ENCODE assay signal across 1 cellular context in the genomic region with DNA sequence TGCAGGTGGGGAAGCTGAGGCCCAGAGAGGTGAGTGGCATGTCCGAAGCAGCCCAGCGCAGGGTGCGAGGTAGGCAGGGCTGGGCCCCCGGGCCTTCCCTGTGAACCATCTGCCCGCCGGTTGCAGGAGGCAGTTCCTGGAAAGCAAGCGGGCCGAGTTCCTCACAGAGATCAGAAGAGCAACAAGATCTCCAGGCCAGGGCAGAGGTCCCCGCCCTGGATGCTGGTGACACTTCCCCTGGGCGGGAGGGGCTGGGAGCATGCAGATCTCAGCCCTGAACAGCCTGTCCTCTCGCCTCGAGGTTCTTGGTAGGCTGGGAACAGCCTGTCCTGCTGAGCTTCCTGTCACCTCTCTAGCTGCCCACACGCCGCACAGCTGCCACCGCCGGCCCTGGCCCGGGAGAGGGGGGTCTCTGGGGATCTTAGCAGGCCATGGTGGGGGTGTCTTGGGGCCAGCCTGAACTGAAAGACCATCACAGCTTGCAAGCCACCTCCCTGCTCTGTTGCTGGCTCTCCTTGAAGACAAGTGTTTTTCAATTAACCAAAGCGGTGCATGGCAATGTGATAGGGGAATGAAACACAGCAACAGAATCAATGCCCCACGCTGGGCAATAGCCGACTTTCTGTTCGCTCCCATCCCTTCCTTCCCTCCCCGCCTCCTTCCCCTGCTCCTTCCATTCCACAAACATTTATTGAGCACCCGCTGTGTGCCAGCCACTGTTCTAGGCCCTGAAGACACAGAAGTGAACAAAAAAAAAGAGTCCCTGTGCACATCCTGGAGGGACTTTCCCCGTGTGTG.
TF ChIP-seq lines count a peak whose summit lies in the region.

No MANE protein-coding gene starts in this region.

TF ChIP-seq in HepG2, 621 proteins besides CTCF, POLR2A, EP300 and RAD21 (continued from another document):
- TF ChIP-seq, protein P1, sequence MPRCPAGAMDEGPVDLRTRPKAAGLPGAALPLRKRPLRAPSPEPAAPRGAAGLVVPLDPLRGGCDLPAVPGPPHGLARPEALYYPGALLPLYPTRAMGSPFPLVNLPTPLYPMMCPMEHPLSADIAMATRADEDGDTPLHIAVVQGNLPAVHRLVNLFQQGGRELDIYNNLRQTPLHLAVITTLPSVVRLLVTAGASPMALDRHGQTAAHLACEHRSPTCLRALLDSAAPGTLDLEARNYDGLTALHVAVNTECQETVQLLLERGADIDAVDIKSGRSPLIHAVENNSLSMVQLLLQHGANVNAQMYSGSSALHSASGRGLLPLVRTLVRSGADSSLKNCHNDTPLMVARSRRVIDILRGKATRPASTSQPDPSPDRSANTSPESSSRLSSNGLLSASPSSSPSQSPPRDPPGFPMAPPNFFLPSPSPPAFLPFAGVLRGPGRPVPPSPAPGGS (CRISPR knock-in tag; IDR thresholded peaks at IDR 0.05), result no peak
- TF ChIP-seq THAP11 (CRISPR knock-in tag; IDR thresholded peaks at IDR 0.05), result no peak; the same call in 1 of the 2 replicates
- TF ChIP-seq ASH2L (IDR thresholded peaks at IDR 0.05; ENCODE audit: insufficient read length, low read depth, low read length), result no peak
- no peak for TF ChIP-seq SMARCE1 (IDR thresholded peaks at IDR 0.05; ENCODE audit: borderline replicate concordance)
- no peak for TF ChIP-seq JDP2 (CRISPR knock-in tag; IDR thresholded peaks at IDR 0.05; ENCODE audit: borderline replicate concordance)
- TF ChIP-seq CBFB (CRISPR knock-in tag; IDR thresholded peaks at IDR 0.05), result no peak; the same call in 1 of the 2 replicates
- TF ChIP-seq, protein P2, sequence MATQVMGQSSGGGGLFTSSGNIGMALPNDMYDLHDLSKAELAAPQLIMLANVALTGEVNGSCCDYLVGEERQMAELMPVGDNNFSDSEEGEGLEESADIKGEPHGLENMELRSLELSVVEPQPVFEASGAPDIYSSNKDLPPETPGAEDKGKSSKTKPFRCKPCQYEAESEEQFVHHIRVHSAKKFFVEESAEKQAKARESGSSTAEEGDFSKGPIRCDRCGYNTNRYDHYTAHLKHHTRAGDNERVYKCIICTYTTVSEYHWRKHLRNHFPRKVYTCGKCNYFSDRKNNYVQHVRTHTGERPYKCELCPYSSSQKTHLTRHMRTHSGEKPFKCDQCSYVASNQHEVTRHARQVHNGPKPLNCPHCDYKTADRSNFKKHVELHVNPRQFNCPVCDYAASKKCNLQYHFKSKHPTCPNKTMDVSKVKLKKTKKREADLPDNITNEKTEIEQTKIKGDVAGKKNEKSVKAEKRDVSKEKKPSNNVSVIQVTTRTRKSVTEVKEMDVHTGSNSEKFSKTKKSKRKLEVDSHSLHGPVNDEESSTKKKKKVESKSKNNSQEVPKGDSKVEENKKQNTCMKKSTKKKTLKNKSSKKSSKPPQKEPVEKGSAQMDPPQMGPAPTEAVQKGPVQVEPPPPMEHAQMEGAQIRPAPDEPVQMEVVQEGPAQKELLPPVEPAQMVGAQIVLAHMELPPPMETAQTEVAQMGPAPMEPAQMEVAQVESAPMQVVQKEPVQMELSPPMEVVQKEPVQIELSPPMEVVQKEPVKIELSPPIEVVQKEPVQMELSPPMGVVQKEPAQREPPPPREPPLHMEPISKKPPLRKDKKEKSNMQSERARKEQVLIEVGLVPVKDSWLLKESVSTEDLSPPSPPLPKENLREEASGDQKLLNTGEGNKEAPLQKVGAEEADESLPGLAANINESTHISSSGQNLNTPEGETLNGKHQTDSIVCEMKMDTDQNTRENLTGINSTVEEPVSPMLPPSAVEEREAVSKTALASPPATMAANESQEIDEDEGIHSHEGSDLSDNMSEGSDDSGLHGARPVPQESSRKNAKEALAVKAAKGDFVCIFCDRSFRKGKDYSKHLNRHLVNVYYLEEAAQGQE (IDR thresholded peaks at IDR 0.05; ENCODE audit: borderline replicate concordance in 1 of 2, low read depth in 1 of 2, low read length in 2 of 2), result no peak
- TF ChIP-seq CAMTA2 (CRISPR knock-in tag; IDR thresholded peaks at IDR 0.05; ENCODE audit: borderline replicate concordance), result no peak
- TF ChIP-seq, protein P3, sequence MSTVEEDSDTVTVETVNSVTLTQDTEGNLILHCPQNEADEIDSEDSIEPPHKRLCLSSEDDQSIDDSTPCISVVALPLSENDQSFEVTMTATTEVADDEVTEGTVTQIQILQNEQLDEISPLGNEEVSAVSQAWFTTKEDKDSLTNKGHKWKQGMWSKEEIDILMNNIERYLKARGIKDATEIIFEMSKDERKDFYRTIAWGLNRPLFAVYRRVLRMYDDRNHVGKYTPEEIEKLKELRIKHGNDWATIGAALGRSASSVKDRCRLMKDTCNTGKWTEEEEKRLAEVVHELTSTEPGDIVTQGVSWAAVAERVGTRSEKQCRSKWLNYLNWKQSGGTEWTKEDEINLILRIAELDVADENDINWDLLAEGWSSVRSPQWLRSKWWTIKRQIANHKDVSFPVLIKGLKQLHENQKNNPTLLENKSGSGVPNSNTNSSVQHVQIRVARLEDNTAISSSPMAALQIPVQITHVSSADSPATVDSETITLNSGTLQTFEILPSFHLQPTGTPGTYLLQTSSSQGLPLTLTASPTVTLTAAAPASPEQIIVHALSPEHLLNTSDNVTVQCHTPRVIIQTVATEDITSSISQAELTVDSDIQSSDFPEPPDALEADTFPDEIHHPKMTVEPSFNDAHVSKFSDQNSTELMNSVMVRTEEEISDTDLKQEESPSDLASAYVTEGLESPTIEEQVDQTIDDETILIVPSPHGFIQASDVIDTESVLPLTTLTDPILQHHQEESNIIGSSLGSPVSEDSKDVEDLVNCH (CRISPR knock-in tag; IDR thresholded peaks at IDR 0.05), result no peak
- no peak for TF ChIP-seq ZNF777 (CRISPR knock-in tag; IDR thresholded peaks at IDR 0.05)
- no peak for TF ChIP-seq ZSCAN22 (CRISPR knock-in tag; IDR thresholded peaks at IDR 0.05)
- TF ChIP-seq ZNF441 (CRISPR knock-in tag; IDR thresholded peaks at IDR 0.05; ENCODE audit: borderline replicate concordance), result no peak
- no peak for TF ChIP-seq PTBP1 (IDR thresholded peaks at IDR 0.05; ENCODE audit: low read depth, low read length, poor library complexity, severe bottlenecking)
- no peak for TF ChIP-seq NFE2L1 (CRISPR knock-in tag; IDR thresholded peaks at IDR 0.05; ENCODE audit: borderline replicate concordance)
- TF ChIP-seq, protein P4, sequence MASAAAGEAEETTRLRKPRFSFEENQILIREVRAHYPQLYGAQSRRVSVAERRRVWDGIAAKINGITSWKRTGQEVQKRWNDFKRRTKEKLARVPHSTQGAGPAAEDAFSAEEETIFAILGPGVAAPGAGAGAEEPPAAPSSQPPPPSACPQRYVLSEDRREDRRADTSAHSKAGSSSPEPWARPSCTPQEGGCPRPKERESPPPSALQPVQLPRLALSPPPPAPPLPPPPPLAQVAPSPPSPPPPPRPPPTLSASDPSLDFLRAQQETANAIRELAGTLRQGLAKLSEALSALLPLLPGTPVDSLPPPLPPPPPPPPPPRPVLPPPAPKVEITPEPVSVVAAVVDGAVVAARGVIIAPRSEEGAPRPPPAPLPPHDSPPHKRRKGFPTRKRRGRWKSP (CRISPR knock-in tag; IDR thresholded peaks at IDR 0.05), result no peak
- TF ChIP-seq ZNF530 (CRISPR knock-in tag; IDR thresholded peaks at IDR 0.05; ENCODE audit: low read depth), result no peak
- no peak for TF ChIP-seq ETV6 (CRISPR knock-in tag; conservative IDR thresholded peaks at IDR 0.05)
- no peak for TF ChIP-seq RFX3 (CRISPR knock-in tag; IDR thresholded peaks at IDR 0.05)
- TF ChIP-seq REPIN1 (CRISPR knock-in tag; IDR thresholded peaks at IDR 0.05; ENCODE audit: borderline replicate concordance, low read depth), result no peak
- TF ChIP-seq HIVEP1 (CRISPR knock-in tag; IDR thresholded peaks at IDR 0.05), result no peak
- TF ChIP-seq, protein P5, sequence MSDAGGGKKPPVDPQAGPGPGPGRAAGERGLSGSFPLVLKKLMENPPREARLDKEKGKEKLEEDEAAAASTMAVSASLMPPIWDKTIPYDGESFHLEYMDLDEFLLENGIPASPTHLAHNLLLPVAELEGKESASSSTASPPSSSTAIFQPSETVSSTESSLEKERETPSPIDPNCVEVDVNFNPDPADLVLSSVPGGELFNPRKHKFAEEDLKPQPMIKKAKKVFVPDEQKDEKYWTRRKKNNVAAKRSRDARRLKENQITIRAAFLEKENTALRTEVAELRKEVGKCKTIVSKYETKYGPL (CRISPR knock-in tag; IDR thresholded peaks at IDR 0.05), result no peak
- TF ChIP-seq ZNF432 (CRISPR knock-in tag; IDR thresholded peaks at IDR 0.05; ENCODE audit: borderline replicate concordance), result no peak
- TF ChIP-seq THYN1 (CRISPR knock-in tag; IDR thresholded peaks at IDR 0.05; ENCODE audit: borderline replicate concordance, low read depth), result no peak
- TF ChIP-seq ZNF180 (CRISPR knock-in tag; IDR thresholded peaks at IDR 0.05; ENCODE audit: borderline replicate concordance, low read depth), result no peak
- no peak for TF ChIP-seq CBX5 (CRISPR knock-in tag; IDR thresholded peaks at IDR 0.05; ENCODE audit: borderline replicate concordance)
- no peak for TF ChIP-seq ZNF12 (CRISPR knock-in tag; IDR thresholded peaks at IDR 0.05)
- TF ChIP-seq TAF15 (IDR thresholded peaks at IDR 0.05; ENCODE audit: low read depth, low read length, poor library complexity, severe bottlenecking), result no peak
- TF ChIP-seq, protein P6, sequence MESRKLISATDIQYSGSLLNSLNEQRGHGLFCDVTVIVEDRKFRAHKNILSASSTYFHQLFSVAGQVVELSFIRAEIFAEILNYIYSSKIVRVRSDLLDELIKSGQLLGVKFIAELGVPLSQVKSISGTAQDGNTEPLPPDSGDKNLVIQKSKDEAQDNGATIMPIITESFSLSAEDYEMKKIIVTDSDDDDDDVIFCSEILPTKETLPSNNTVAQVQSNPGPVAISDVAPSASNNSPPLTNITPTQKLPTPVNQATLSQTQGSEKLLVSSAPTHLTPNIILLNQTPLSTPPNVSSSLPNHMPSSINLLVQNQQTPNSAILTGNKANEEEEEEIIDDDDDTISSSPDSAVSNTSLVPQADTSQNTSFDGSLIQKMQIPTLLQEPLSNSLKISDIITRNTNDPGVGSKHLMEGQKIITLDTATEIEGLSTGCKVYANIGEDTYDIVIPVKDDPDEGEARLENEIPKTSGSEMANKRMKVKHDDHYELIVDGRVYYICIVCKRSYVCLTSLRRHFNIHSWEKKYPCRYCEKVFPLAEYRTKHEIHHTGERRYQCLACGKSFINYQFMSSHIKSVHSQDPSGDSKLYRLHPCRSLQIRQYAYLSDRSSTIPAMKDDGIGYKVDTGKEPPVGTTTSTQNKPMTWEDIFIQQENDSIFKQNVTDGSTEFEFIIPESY (CRISPR knock-in tag; IDR thresholded peaks at IDR 0.05), result no peak; the same call in 1 of the 2 replicates
- no peak for TF ChIP-seq NFE2 (CRISPR knock-in tag; IDR thresholded peaks at IDR 0.05)
- no peak for TF ChIP-seq SRSF4 (IDR thresholded peaks at IDR 0.05; ENCODE audit: low read depth, low read length, poor library complexity, severe bottlenecking)
- TF ChIP-seq NFIB (CRISPR knock-in tag; IDR thresholded peaks at IDR 0.05; ENCODE audit: borderline replicate concordance), result no peak
- peak; percentile 74; the same call in 1 of the 2 replicates for TF ChIP-seq ZNF431 (CRISPR knock-in tag; IDR thresholded peaks at IDR 0.05; ENCODE audit: borderline replicate concordance, low read depth)
- no peak; the same call in 1 of the 2 replicates for TF ChIP-seq ZMYM4 (CRISPR knock-in tag; IDR thresholded peaks at IDR 0.05)
- TF ChIP-seq, protein P7, sequence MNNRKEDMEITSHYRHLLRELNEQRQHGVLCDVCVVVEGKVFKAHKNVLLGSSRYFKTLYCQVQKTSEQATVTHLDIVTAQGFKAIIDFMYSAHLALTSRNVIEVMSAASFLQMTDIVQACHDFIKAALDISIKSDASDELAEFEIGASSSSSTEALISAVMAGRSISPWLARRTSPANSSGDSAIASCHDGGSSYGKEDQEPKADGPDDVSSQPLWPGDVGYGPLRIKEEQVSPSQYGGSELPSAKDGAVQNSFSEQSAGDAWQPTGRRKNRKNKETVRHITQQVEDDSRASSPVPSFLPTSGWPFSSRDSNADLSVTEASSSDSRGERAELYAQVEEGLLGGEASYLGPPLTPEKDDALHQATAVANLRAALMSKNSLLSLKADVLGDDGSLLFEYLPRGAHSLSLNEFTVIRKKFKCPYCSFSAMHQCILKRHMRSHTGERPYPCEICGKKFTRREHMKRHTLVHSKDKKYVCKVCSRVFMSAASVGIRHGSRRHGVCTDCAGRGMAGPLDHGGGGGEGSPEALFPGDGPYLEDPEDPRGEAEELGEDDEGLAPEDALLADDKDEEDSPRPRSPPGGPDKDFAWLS (CRISPR knock-in tag; IDR thresholded peaks at IDR 0.05; ENCODE audit: borderline replicate concordance), result no peak
- TF ChIP-seq ZNF557 (CRISPR knock-in tag; IDR thresholded peaks at IDR 0.05), result no peak
- 0 out of 2 replicates have a peak, but pooled peaks have one; percentile 39 for TF ChIP-seq GATAD1 (CRISPR knock-in tag; IDR thresholded peaks at IDR 0.05)
- no peak for TF ChIP-seq MIER2 (CRISPR knock-in tag; IDR thresholded peaks at IDR 0.05)
- TF ChIP-seq, protein P8, sequence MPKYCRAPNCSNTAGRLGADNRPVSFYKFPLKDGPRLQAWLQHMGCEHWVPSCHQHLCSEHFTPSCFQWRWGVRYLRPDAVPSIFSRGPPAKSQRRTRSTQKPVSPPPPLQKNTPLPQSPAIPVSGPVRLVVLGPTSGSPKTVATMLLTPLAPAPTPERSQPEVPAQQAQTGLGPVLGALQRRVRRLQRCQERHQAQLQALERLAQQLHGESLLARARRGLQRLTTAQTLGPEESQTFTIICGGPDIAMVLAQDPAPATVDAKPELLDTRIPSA (CRISPR knock-in tag; IDR thresholded peaks at IDR 0.05; ENCODE audit: borderline replicate concordance), result no peak
- TF ChIP-seq TMF1 (CRISPR knock-in tag; IDR thresholded peaks at IDR 0.05; ENCODE audit: low read depth), result no peak
